19 cellular contexts compared by ENCODE assay signal in genomic region chr17:8490256-8491023, GRCh38. TPM values are rescaled to one million over a fixed set of nuclear protein-coding genes. Genes with fewer than 3 reads are reported as not detected.
A peak's percentile ranks its signal among the peaks of the same experiment; 100 is the strongest.
DNase-seq lines count a peak whose midpoint lies in the region; ATAC-seq, FAIRE-seq and TF ChIP-seq lines count a peak whose summit lies in the region.
"Had no signal": no experiment of that assay in that cellular context is flagged by ENCODE, and none has a peak within 500 bp of the region (broad histone marks: within the 10 kb centered on the region; RNA-seq: fewer than 3 reads in every experiment).

No MANE protein-coding gene starts in this region.

- 64 to 73% methylated on average over 17 of the region's 17 CpGs for WGBS in aorta, 2 donors

- peaks cover 55% of the 10 kb centered on the region for H3K36me3 Mint-ChIP-seq in activated T-cell treated with anti-CD3 and anti-CD28 coated beads, Interleukin-2, amount 50 U/mL, for 24 hours (ENCODE audit: low read depth)
- peaks cover 44% of the 10 kb centered on the region for H3K36me3 Mint-ChIP-seq in astrocyte (ENCODE audit: low read depth, unreplicated experiment)

- peaks cover 3% of the 10 kb centered on the region for H3K9me3 Mint-ChIP-seq in activated T-cell treated with anti-CD3 and anti-CD28 coated beads, Interleukin-2, amount 50 U/mL, for 24 hours
- H3K9me3 Mint-ChIP-seq in astrocyte (ENCODE audit: unreplicated experiment): no peaks in the 10 kb centered on the region

- peaks cover 9% of the 10 kb centered on the region for H3K4me1 ChIP-seq in astrocyte (ENCODE audit: insufficient read depth, low read length)
- no peaks in the 10 kb centered on the region for H3K4me1 ChIP-seq in aorta (ENCODE audit: control insufficient read depth in 1 of 2, insufficient read depth in 2 of 2, low read length in 2 of 2)
- H3K4me1 ChIP-seq: HAP-1 had no signal

- intact Hi-C loops in aorta (cut with DNase I): no loop called here

- H3K4me1 Mint-ChIP-seq in activated T-cell treated with anti-CD3 and anti-CD28 coated beads, Interleukin-2, amount 50 U/mL, for 24 hours (ENCODE audit: low read depth): no peaks in the 10 kb centered on the region
- H3K4me1 Mint-ChIP-seq in astrocyte (ENCODE audit: low read depth, unreplicated experiment): peaks cover 26% of the 10 kb centered on the region

- H2AFZ ChIP-seq in astrocyte (ENCODE audit: low read depth, low read length): no peak overlapping the region
- H2AFZ ChIP-seq: PC-9 had no signal

- H3K27me3 ChIP-seq in astrocyte (ENCODE audit: insufficient read depth, low read length) (no peaks in the 10 kb centered on the region), aorta (ENCODE audit: control insufficient read depth in 1 of 2, insufficient read depth in 2 of 2, low read length in 1 of 2) (no peaks in the 10 kb centered on the region)
- H3K27me3 ChIP-seq: BLaER1 treated with 17β-estradiol and CSF1 and Interleukin-3, amounts not matched to agents 10 nM and 100 nM had no signal

- no peak for TF ChIP-seq CTCF in astrocyte (IDR thresholded peaks at IDR 0.05; ENCODE audit: insufficient read depth, low read depth, low read length)

- ATAC-seq in aorta (ENCODE audit: low FRiP score) (no peak), GM21619 (IDR thresholded peaks at IDR 0.05; ENCODE audit: unreplicated experiment) (no peak), GM18870 (IDR thresholded peaks at IDR 0.05; ENCODE audit: unreplicated experiment) (no peak)

- FAIRE-seq in astrocyte (lab: Jason Lieb, UNC): no peak

- H3K4me2 ChIP-seq in astrocyte (ENCODE audit: low read length): no peak overlapping the region
- H3K4me2 ChIP-seq: BLaER1 treated with 17β-estradiol and CSF1 and Interleukin-3, amounts not matched to agents 10 nM and 100 nM; PC-9 had no signal

- no peak overlapping the region for H3K27ac ChIP-seq in astrocyte (ENCODE audit: low read depth, low read length)
- peak overlapping the region in 1 of 2 donors; percentile 37 for H3K27ac ChIP-seq in aorta (ENCODE audit: low read depth in 1 of 2, low read length in 2 of 2)
- H3K27ac ChIP-seq: BLaER1 treated with 17β-estradiol and CSF1 and Interleukin-3, amounts not matched to agents 10 nM and 100 nM; PC-9 had no signal

- H3K9me3 ChIP-seq in astrocyte (ENCODE audit: insufficient read depth, low read depth, low read length): no peaks in the 10 kb centered on the region
- no peaks in the 10 kb centered on the region for H3K9me3 ChIP-seq in aorta (ENCODE audit: control insufficient read depth, low read length)
- H3K9me3 ChIP-seq: HAP-1 had no signal

- H3K9ac ChIP-seq in astrocyte (ENCODE audit: low read length): no peak overlapping the region
- H3K9ac ChIP-seq: BLaER1 treated with 17β-estradiol and CSF1 and Interleukin-3, amounts not matched to agents 10 nM and 100 nM had no signal

- H3K4me3 ChIP-seq in astrocyte (ENCODE audit: insufficient read depth, low read depth, low read length) (no peak overlapping the region), aorta (ENCODE audit: low read length in 2 of 2) (no peak overlapping the region)
- H3K4me3 ChIP-seq: BLaER1 treated with 17β-estradiol and CSF1 and Interleukin-3, amounts not matched to agents 10 nM and 100 nM; HAP-1; PC-9 had no signal

- H3K27ac Mint-ChIP-seq in activated T-cell treated with anti-CD3 and anti-CD28 coated beads, Interleukin-2, amount 50 U/mL, for 24 hours: peak overlapping the region; percentile 67
- H3K27ac Mint-ChIP-seq in astrocyte (ENCODE audit: unreplicated experiment): peak overlapping the region; percentile 76

- H3K27me3 Mint-ChIP-seq in activated T-cell treated with anti-CD3 and anti-CD28 coated beads, Interleukin-2, amount 50 U/mL, for 24 hours: no peaks in the 10 kb centered on the region
- no peaks in the 10 kb centered on the region for H3K27me3 Mint-ChIP-seq in astrocyte (ENCODE audit: low read depth, unreplicated experiment)
- H3K27me3 Mint-ChIP-seq: CD8-positive, alpha-beta memory T cell; IgD-negative memory B cell had no signal

- H3K36me3 ChIP-seq in astrocyte (ENCODE audit: insufficient read depth, low read length) (peaks cover 68% of the 10 kb centered on the region), aorta (ENCODE audit: control insufficient read depth in 1 of 2, insufficient read depth in 2 of 2, low read length in 1 of 2) (peaks cover 9 to 31% of the 10 kb centered on the region in 2 donors)

- H3K79me2 ChIP-seq in astrocyte (ENCODE audit: insufficient read depth, low read length): no peaks in the 10 kb centered on the region

- no peak for DNase-seq in activated T-cell treated with anti-CD3 and anti-CD28 coated beads, Interleukin-2, amount 50 U/mL, for 24 hours
- no peak for DNase-seq in activated T-cell treated with anti-CD3 and anti-CD28 coated beads, Interleukin-2, amount 50 U/mL, for 48 hours
- no peak for DNase-seq in astrocyte (ENCODE audit: low read depth)
- peak; percentile 37 for DNase-seq in mesenteric fat pad (ENCODE audit: low spot score)
- DNase-seq in aorta: peak; percentile 39 to 64
- DNase-seq in GF-D8 (lab: John Stamatoyannopoulos, UW): no peak
- DNase-seq: 8988T; CD8-positive, alpha-beta memory T cell; Kasumi-1; MM.1S; NCI-H1105; NCI-H1694; NCI-H524; PC-9 had no signal

- no peak overlapping the region for H3K4me3 Mint-ChIP-seq in activated T-cell treated with anti-CD3 and anti-CD28 coated beads, Interleukin-2, amount 50 U/mL, for 24 hours
- H3K4me3 Mint-ChIP-seq in astrocyte (ENCODE audit: unreplicated experiment): no peak overlapping the region
- H3K4me3 Mint-ChIP-seq: CD8-positive, alpha-beta memory T cell; IgD-negative memory B cell had no signal

- peaks cover 26% of the 10 kb centered on the region for H4K20me1 ChIP-seq in astrocyte (ENCODE audit: insufficient read depth, low read length)

RNA-seq across cellular contexts. Expression of gene NDEL1, which starts 54.8 kb away (rescaled TPM):
- total RNA-seq in astrocyte (102 and 110 TPM in 2 replicates), mesenteric fat pad (112 TPM), aorta (100 to 1,000 TPM; 110 to 135 TPM)
- 10 to 100 TPM; 52.3 to 79.3 TPM for polyA plus RNA-seq in aorta

Comparison
In these comparisons a context has a peak if more than half of its experiments do, and no peak if none do; other contexts are left out.
1. DNase-seq: peak in mesenteric fat pad (single experiment) and aorta (2 of 2); none in activated T-cell treated with anti-CD3 and anti-CD28 coated beads, Interleukin-2, amount 50 U/mL, for 24 hours (single experiment), activated T-cell treated with anti-CD3 and anti-CD28 coated beads, Interleukin-2, amount 50 U/mL, for 48 hours (0 of 2), astrocyte (single experiment) and GF-D8 (single experiment).